Comparison of ENCODE assay signal across 24 cellular contexts in the genomic region with DNA sequence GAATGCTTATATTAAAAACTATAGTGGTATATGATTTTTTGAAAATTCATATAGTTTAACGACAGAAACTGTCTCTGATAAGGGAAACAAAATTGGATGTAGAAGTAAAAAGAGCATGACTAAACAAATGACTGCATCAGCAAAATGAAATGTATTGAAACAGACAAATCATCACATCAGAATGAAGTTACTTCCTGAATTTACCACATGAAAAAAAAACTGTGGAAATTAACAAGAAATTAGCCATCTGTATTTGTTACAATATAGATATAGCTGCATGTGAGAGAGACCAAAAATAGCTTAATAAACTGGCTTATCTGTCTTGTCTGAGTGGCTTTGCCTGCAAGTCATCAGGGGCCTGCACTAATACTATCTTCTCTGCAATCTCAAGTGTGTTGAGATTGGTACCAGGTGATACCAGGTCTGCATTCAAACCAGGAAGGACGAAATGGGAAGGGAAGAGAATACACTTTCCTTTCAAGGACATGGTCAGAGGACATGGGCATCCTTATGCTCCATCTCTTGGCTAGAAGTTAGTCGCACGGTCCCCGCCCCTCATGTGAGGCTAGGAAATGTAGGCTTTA.
"Had no signal": no experiment of that assay in that cellular context is flagged by ENCODE, and none has a peak within 500 bp of the region (broad histone marks: within the 10 kb centered on the region; RNA-seq: fewer than 3 reads in every experiment).

No MANE protein-coding gene starts in this region.

- FAIRE-seq: small intestine had no signal

- H3K27ac ChIP-seq: breast epithelium, coronary artery, dorsolateral prefrontal cortex, gastrocnemius medialis, left ventricle myocardium inferior, sigmoid colon, vagina had no signal

- H3K4me3 ChIP-seq: breast epithelium, coronary artery, dorsolateral prefrontal cortex, gastrocnemius medialis, left ventricle myocardium inferior, lung, sigmoid colon, vagina had no signal

- ATAC-seq: gastrocnemius medialis; stimulated activated effector memory CD8-positive, alpha-beta T cell treated with anti-CD3 and anti-CD28 coated beads, Interleukin-12 subunit alpha, Interleukin-12 subunit beta, amount 100 ng/mL, for 72 hours had no signal

- H3K27me3 ChIP-seq: breast epithelium, dorsolateral prefrontal cortex, gastrocnemius medialis, sigmoid colon, vagina had no signal

- DNase-seq: activated CD4-positive, alpha-beta memory T cell treated with anti-CD3 and anti-CD28 coated beads for 36 hours; activated CD4-positive, alpha-beta T cell treated with anti-CD3 and anti-CD28 coated beads, Interleukin-2, amount 10 ng/mL, durations not matched to agents 24 days and 14 days; activated CD4-positive, CD25-positive, alpha-beta regulatory T cell treated with anti-CD3 and anti-CD28 coated beads, Interleukin-2, amount 50 U/mL, for 72 hours; activated CD8-positive, alpha-beta memory T cell treated with anti-CD3 and anti-CD28 coated beads, Interleukin-2, amount 50 U/mL, for 4 hours; activated effector memory CD4-positive, alpha-beta T cell treated with anti-CD3 and anti-CD28 coated beads, Interleukin-2, amount 50 U/mL, for 16 hours; activated naive CD4-positive, alpha-beta T cell treated with anti-CD3 and anti-CD28 coated beads for 36 hours; activated T-cell treated with anti-CD3 and anti-CD28 coated beads, Interleukin-2, amount 50 U/mL, for 1 hour; amniotic stem cell; cerebellar nuclear complex; dorsolateral prefrontal cortex; effector memory CD4-positive, alpha-beta T cell; erythroblast; gastrocnemius medialis; glutamatergic neuron; left ventricle myocardium inferior; sigmoid colon; small intestine; stimulated activated CD4-positive, alpha-beta T cell treated with anti-CD3 and anti-CD28 coated beads, Interleukin-4, amount 100 ng/mL, for 24 hours; T-helper 9 cell had no signal

- H3K36me3 ChIP-seq: breast epithelium, gastrocnemius medialis, left ventricle myocardium inferior, sigmoid colon, vagina had no signal

- H3K4me1 ChIP-seq: breast epithelium, gastrocnemius medialis, left ventricle myocardium inferior, sigmoid colon, vagina had no signal

- H3K9me3 ChIP-seq: breast epithelium, gastrocnemius medialis, left ventricle myocardium inferior, sigmoid colon, vagina had no signal
